Comparison of ENCODE assay signal across 19 cellular contexts in the genomic region with DNA sequence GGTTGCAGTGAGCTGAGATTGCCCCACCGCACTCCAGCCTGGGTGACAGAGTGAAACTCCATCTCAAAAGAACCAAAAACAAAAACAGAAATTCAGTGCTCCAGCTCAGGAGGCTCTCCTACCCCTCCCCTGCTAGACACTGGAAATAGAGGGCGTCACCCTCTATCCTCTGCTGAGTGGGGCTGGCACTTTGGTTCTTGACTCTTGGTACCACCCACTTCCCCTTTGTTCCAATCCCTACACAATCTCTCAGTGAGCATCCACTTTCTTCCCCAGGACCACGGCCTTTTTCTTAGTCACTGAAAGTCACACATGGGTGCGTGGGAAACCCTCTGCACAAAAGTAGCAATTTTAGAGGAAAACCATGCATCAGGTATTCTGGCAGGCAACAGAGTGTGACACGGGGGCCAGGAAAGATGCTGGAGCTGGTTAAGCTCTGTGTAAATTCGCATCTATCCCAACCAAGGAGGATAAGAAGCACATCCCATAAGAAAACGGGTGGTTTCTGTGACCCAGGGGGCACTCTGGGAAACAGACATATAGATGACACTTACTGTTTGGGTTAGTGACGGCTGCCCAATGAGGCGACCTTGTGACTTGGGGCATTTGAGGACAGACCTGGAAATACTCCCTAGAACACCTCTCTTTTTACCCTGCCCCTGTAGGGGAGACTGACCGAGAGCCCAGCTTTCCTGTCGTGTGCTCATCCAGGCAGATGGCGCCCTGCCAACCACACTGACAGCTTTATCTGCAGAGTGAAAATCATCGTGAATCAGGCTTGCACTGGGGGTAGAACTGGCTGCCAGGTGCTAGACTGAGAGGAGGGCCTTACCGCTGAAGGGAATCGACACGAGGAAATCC. TPM values are rescaled to one million over a fixed set of nuclear protein-coding genes. Genes with fewer than 3 reads are reported as not detected.
DNase-seq lines count a peak whose midpoint lies in the region; ATAC-seq, FAIRE-seq and TF ChIP-seq lines count a peak whose summit lies in the region.
"Had no signal": no experiment of that assay in that cellular context is flagged by ENCODE, and none has a peak within 500 bp of the region (broad histone marks: within the 10 kb centered on the region; RNA-seq: fewer than 3 reads in every experiment).

No MANE protein-coding gene starts in this region.

- ATAC-seq in HG02610 (IDR thresholded peaks at IDR 0.05; ENCODE audit: unreplicated experiment) = no peak

- FAIRE-seq in GM12891 (lab: Jason Lieb, UNC) = no peak
- FAIRE-seq: A204.1, HTR-8/SVneo, urothelium cell line had no signal

- H3K9me3 Mint-ChIP-seq in activated CD4-positive, alpha-beta T cell treated with anti-CD3 and anti-CD28 coated beads, Interleukin-2, amount 10 ng/mL, durations not matched to agents 24 days and 14 days = no peaks in the 10 kb centered on the region
- H3K9me3 Mint-ChIP-seq: WTC11 had no signal

- peak overlapping the region; percentile 56 for H3K27ac Mint-ChIP-seq in activated CD4-positive, alpha-beta T cell treated with anti-CD3 and anti-CD28 coated beads, Interleukin-2, amount 10 ng/mL, durations not matched to agents 24 days and 14 days
- H3K27ac Mint-ChIP-seq: WTC11 had no signal

- H3K4me1 Mint-ChIP-seq in activated CD4-positive, alpha-beta T cell treated with anti-CD3 and anti-CD28 coated beads, Interleukin-2, amount 10 ng/mL, durations not matched to agents 24 days and 14 days = peaks cover 43% of the 10 kb centered on the region

- intact Hi-C loops in activated CD4-positive, alpha-beta T cell treated with anti-CD3 and anti-CD28 coated beads, Interleukin-2, amount 10 ng/mL, durations not matched to agents 24 days and 14 days (cut with micrococcal nuclease) = no loop called here

- peaks cover 71% of the 10 kb centered on the region for H3K36me3 Mint-ChIP-seq in activated CD4-positive, alpha-beta T cell treated with anti-CD3 and anti-CD28 coated beads, Interleukin-2, amount 10 ng/mL, durations not matched to agents 24 days and 14 days (ENCODE audit: low read depth)

- DNase-seq in activated CD4-positive, alpha-beta T cell treated with anti-CD3 and anti-CD28 coated beads, Interleukin-2, amount 10 ng/mL, durations not matched to agents 24 days and 14 days = no peak
- DNase-seq in activated CD4-positive, alpha-beta T cell treated with anti-CD3 and anti-CD28 coated beads, Interleukin-2, amount 50 U/mL, for 1 hour = no peak
- DNase-seq in GM12891 (ENCODE audit: insufficient read length, low spot score) (no peak), amniotic epithelial cell (ENCODE audit: low read depth) (peak; percentile 46), mesenteric fat pad (ENCODE audit: low spot score) (peak; percentile 47), anterior cingulate cortex (lab: John Stamatoyannopoulos, UW) (no peak), SK-N-DZ (ENCODE audit: low spot score) (no peak)
- DNase-seq: activated gamma-delta T cell treated with Interleukin-2 at 50 U/mL for 16 hours, amygdala, dermis blood vessel endothelial cell, DMS79, KG1, NCI-H1694, NCI-H526 had no signal

- H3K27me3 Mint-ChIP-seq in activated CD4-positive, alpha-beta T cell treated with anti-CD3 and anti-CD28 coated beads, Interleukin-2, amount 10 ng/mL, durations not matched to agents 24 days and 14 days = no peaks in the 10 kb centered on the region

- no peak overlapping the region for H3K4me3 Mint-ChIP-seq in activated CD4-positive, alpha-beta T cell treated with anti-CD3 and anti-CD28 coated beads, Interleukin-2, amount 10 ng/mL, durations not matched to agents 24 days and 14 days
- H3K4me3 Mint-ChIP-seq: WTC11 had no signal

- TF ChIP-seq POLR2A in GM12891 (IDR thresholded peaks at IDR 0.05; ENCODE audit: low read depth, low read length) = no peak

TF ChIP-seq in GM12891, 5 proteins besides CTCF, POLR2A, EP300 and RAD21:
- TF ChIP-seq TAF1 (IDR thresholded peaks at IDR 0.05; ENCODE audit: low read depth, low read length) (no peak), POU2F2 (IDR thresholded peaks at IDR 0.05; ENCODE audit: low read depth, low read length) (no peak), PAX5 (IDR thresholded peaks at IDR 0.05; ENCODE audit: insufficient read depth, low read length, severe bottlenecking) (no peak), POLR2AphosphoS5 (IDR thresholded peaks at IDR 0.05; ENCODE audit: low read depth, low read length) (no peak), SPI1 (IDR thresholded peaks at IDR 0.05; ENCODE audit: low read depth, low read length) (peak; percentile 50)

RNA-seq across cellular contexts. Expression of a gene that starts 7.7 kb away (rescaled TPM):
- 41.5 and 45.6 TPM in 2 replicates for total RNA-seq in activated CD4-positive, alpha-beta T cell treated with anti-CD3 and anti-CD28 coated beads, Interleukin-2, amount 10 ng/mL, durations not matched to agents 24 days and 14 days
- polyA plus RNA-seq in GM12891 (2012; ENCODE audit: low read depth, missing spikeins) = 20.5 TPM
- total RNA-seq in mesenteric fat pad = 0.55 TPM
- polyA plus RNA-seq in SK-N-DZ (2014; cell fraction: cytosol; rRNA removed) = 32.9 and 50.9 TPM in 2 replicates
- 88.3 and 107 TPM in 2 replicates for polyA plus RNA-seq in SK-N-DZ (2014; cell fraction: nucleus; rRNA removed)

Comparison
In these comparisons a context has a peak if more than half of its experiments do, and no peak if none do; other contexts are left out.
1. DNase-seq: peak in amniotic epithelial cell (single experiment) and mesenteric fat pad (single experiment); none in activated CD4-positive, alpha-beta T cell treated with anti-CD3 and anti-CD28 coated beads, Interleukin-2, amount 10 ng/mL, durations not matched to agents 24 days and 14 days (single experiment), activated CD4-positive, alpha-beta T cell treated with anti-CD3 and anti-CD28 coated beads, Interleukin-2, amount 50 U/mL, for 1 hour (single experiment), GM12891 (single experiment), anterior cingulate cortex (0 of 58) and SK-N-DZ (single experiment).
2. RNA of a gene that starts 7.7 kb away (total RNA-seq): 41.5 to 45.6 TPM in activated CD4-positive, alpha-beta T cell treated with anti-CD3 and anti-CD28 coated beads, Interleukin-2, amount 10 ng/mL, durations not matched to agents 24 days and 14 days; 0.55 TPM in mesenteric fat pad (single experiment); every median in the first group is over 10 times any median in the second.